8 cellular contexts compared by ENCODE assay signal in the genomic region with DNA sequence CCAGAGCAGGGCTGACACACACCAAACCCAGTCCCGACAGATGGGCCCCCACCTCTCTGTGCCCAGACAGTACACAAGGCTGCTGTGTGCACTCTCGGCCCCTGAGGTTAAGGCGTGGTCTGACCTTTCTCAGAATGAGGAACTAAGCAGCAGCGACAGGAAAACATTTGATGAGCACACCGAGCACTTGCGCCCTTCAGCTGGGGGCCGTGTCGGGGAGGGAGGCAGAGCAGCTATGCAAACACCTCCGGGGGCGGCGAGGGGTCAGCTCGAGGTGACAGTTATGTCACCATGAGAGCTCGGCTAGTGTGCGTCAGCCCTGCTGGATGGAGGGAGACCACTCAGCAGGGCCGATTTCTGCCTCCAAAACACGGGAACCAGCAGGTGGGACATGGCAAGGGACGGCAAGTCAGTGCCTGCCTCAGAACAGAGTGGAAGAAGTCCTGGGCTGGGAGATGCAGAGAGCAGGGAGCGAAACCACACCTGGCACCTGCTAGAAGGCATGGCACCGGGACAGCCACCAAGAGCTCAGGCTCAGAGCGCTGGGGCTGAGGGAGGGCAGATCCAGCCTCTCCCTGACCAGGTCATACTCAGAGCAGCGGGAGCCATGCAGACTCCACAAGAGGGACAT. TPM values are rescaled to one million over a fixed set of nuclear protein-coding genes. Genes with fewer than 3 reads are reported as not detected.
A peak's percentile ranks its signal among the peaks of the same experiment; 100 is the strongest.
DNase-seq lines count a peak whose midpoint lies in the region; ATAC-seq and TF ChIP-seq lines count a peak whose summit lies in the region.

No MANE protein-coding gene starts in this region.

- no peak overlapping the region for H4K5ac ChIP-seq in mesendoderm (ENCODE audit: low read length)

- intact Hi-C loops in Right ventricle myocardium inferior (cut with DNase I), result no loop called here
- intact Hi-C loops in colonic mucosa (cut with DNase I), result no loop called here

- no peak overlapping the region for H2BK15ac ChIP-seq in mesendoderm (replicated peaks; ENCODE audit: low read depth)

- no peak overlapping the region for H3K4me3 ChIP-seq in right atrium auricular region
- H3K4me3 ChIP-seq in colonic mucosa, result no peak overlapping the region
- no peak overlapping the region for H3K4me3 ChIP-seq in mesendoderm (ENCODE audit: low read length)

- no CpG with 5 or more reads among the region's 21 CpGs for WGBS in mesendoderm (ENCODE audit: extremely low coverage, insufficient coverage, low lambda C conversion rate)

- no peak overlapping the region for H3K9ac ChIP-seq in colonic mucosa (ENCODE audit: low read depth in 2 of 2, low read length in 2 of 2)
- H3K9ac ChIP-seq in mesendoderm (ENCODE audit: low read length), result no peak overlapping the region

- H3K36me3 ChIP-seq in right atrium auricular region (no peaks in the 10 kb centered on the region), colonic mucosa (no peaks in the 10 kb centered on the region), mesendoderm (ENCODE audit: control insufficient read depth, insufficient read depth, low read length) (no peaks in the 10 kb centered on the region)

- no peak overlapping the region for H3K23ac ChIP-seq in mesendoderm (ENCODE audit: low read length)

- H3K9me3 ChIP-seq in right atrium auricular region (no peaks in the 10 kb centered on the region), colonic mucosa (no peaks in the 10 kb centered on the region)

- no peak overlapping the region for H3K56ac ChIP-seq in mesendoderm (ENCODE audit: low read length)

- no peak overlapping the region for H3K18ac ChIP-seq in mesendoderm (ENCODE audit: low read length)

- H3K4ac ChIP-seq in mesendoderm (ENCODE audit: low read depth, low read length), result no peak overlapping the region

- H3K4me2 ChIP-seq in mesendoderm (ENCODE audit: low read length), result no peak overlapping the region

- no peak overlapping the region for H2AK5ac ChIP-seq in mesendoderm (ENCODE audit: low read length)

- peak; percentile 43 for ATAC-seq in Right ventricle myocardium inferior
- ATAC-seq in HG02870 (IDR thresholded peaks at IDR 0.05; ENCODE audit: unreplicated experiment), result peak; percentile 99

- no peaks in the 10 kb centered on the region for H3K79me1 ChIP-seq in mesendoderm (ENCODE audit: low read length)

- no peak overlapping the region for H2BK120ac ChIP-seq in mesendoderm (ENCODE audit: low read depth, low read length)

- no peak overlapping the region for H2BK5ac ChIP-seq in mesendoderm (ENCODE audit: low read length)

- H3K27me3 ChIP-seq in right atrium auricular region (no peaks in the 10 kb centered on the region), colonic mucosa (no peaks in the 10 kb centered on the region), mesendoderm (ENCODE audit: insufficient read depth, low read length, poor library complexity) (no peaks in the 10 kb centered on the region)

- H3K4me1 ChIP-seq in right atrium auricular region (peaks cover 0 to 14% of the 10 kb centered on the region in 2 donors), colonic mucosa (no peaks in the 10 kb centered on the region), mesendoderm (ENCODE audit: control insufficient read depth, low read depth, low read length) (peaks cover 2% of the 10 kb centered on the region)

- TF ChIP-seq CTCF in right atrium auricular region (IDR thresholded peaks at IDR 0.05), result no peak
- TF ChIP-seq CTCF in colonic mucosa (IDR thresholded peaks at IDR 0.05), result no peak

- no peaks in the 10 kb centered on the region for H3K79me2 ChIP-seq in mesendoderm (ENCODE audit: control insufficient read depth, insufficient read depth, low read length)

- H3K27ac ChIP-seq in right atrium auricular region (no peak overlapping the region), colonic mucosa (no peak overlapping the region), mesendoderm (ENCODE audit: low read depth, low read length) (no peak overlapping the region)

- peak; percentile 90 for DNase-seq in Right ventricle myocardium inferior (ENCODE audit: missing footprints)
- no peak for DNase-seq in right atrium auricular region (ENCODE audit: low spot score)
- peak; percentile 96 for DNase-seq in NOMO-1 treated with DMSO at 0.1 percent for 48 hours (lab: John Stamatoyannopoulos, UW; ENCODE audit: unreplicated experiment)
- peak; percentile 45 for DNase-seq in colonic mucosa
- DNase-seq in stimulated activated CD8-positive, alpha-beta memory T cell treated with anti-CD3 and anti-CD28 coated beads, Interleukin-12 subunit alpha, Interleukin-12 subunit beta, amount 100 ng/mL, for 1 hour (ENCODE audit: low read depth), result peak; percentile 1
- no peak for DNase-seq in amniotic stem cell (lab: John Stamatoyannopoulos, UW)
- DNase-seq in mesendoderm, result no peak

- H4K8ac ChIP-seq in mesendoderm (ENCODE audit: low read depth, low read length), result no peak overlapping the region

RNA-seq across cellular contexts. Expression of a gene that starts 57.4 kb away (rescaled TPM):
- total RNA-seq in Right ventricle myocardium inferior (3.8 TPM), right atrium auricular region (10 to 100 TPM in 1 of 2 donors, 1 to 10 TPM in 1; 7.0 to 14.2 TPM), colonic mucosa (10 to 100 TPM in 1 of 2 donors, 1 to 10 TPM in 1; 4.7 to 10.2 TPM)
- polyA plus RNA-seq in mesendoderm (2013, experiment 1 of 2), result 12.6 TPM
- 12.3 TPM for polyA plus RNA-seq in mesendoderm (2013, experiment 2 of 2)

Comparison
In these comparisons a context has a peak if more than half of its experiments do, and no peak if none do; other contexts are left out.
1. DNase-seq: peak in Right ventricle myocardium inferior (single experiment), NOMO-1 treated with DMSO at 0.1 percent for 48 hours (single experiment), colonic mucosa (single experiment) and stimulated activated CD8-positive, alpha-beta memory T cell treated with anti-CD3 and anti-CD28 coated beads, Interleukin-12 subunit alpha, Interleukin-12 subunit beta, amount 100 ng/mL, for 1 hour (single experiment); none in right atrium auricular region (single experiment), amniotic stem cell (single experiment) and mesendoderm (single experiment).